Comparison of ENCODE assay signal across 11 cellular contexts in genomic region chr6:37491161-37491829, GRCh38. TPM values are rescaled to one million over a fixed set of nuclear protein-coding genes. Genes with fewer than 3 reads are reported as not detected.
DNase-seq lines count a peak whose midpoint lies in the region; ATAC-seq and TF ChIP-seq lines count a peak whose summit lies in the region.
"Had no signal": no experiment of that assay in that cellular context is flagged by ENCODE, and none has a peak within 500 bp of the region (broad histone marks: within the 10 kb centered on the region; RNA-seq: fewer than 3 reads in every experiment).

No MANE protein-coding gene starts in this region.

- TF ChIP-seq CTCF in BE2C (IDR thresholded peaks at IDR 0.05; ENCODE audit: low read depth, low read length): no peak
- TF ChIP-seq CTCF in right lobe of liver (IDR thresholded peaks at IDR 0.05): no peak
- TF ChIP-seq CTCF in mammary epithelial cell (conservative IDR thresholded peaks at IDR 0.05 in 1 of 2, IDR thresholded peaks at IDR 0.05 in 1 of 2; ENCODE audit: extremely low read depth in 1 of 2, insufficient read depth in 1 of 2, low read depth in 1 of 2, low read length in 2 of 2): no peak

- DNase-seq in BE2C (peak; percentile 69), DMS79 treated with DMSO at 0.1 percent for 48 hours (lab: John Stamatoyannopoulos, UW) (peak; percentile 55), right lobe of liver (peak in 1 of 3 donors; percentile 69), GM19238 (ENCODE audit: insufficient read length, low spot score) (no peak), GM03348 (ENCODE audit: low spot score) (no peak), mammary epithelial cell (no peak)
- DNase-seq in activated T-cell treated with anti-CD3 and anti-CD28 coated beads, Interleukin-2, amount 50 U/mL, for 4 hours: no peak
- DNase-seq: foreskin melanocyte, NCI-H2107, testis had no signal

- no TSS peak for BruUV-seq in mammary epithelial cell (replicated peaks; lab: Mats Ljungman, UMichigan)

- no peaks in the 10 kb centered on the region for H3K9me3 Mint-ChIP-seq in activated T-cell treated with anti-CD3 and anti-CD28 coated beads, Interleukin-2, amount 50 U/mL, for 4 hours

- in situ Hi-C loops in mammary epithelial cell (cut with MboI; ENCODE audit: low sequenced_read_pairs in 2 of 2): no loop called here

- no peak overlapping the region for H2AFZ ChIP-seq in mammary epithelial cell (ENCODE audit: low read depth, low read length)

- H3K4me1 Mint-ChIP-seq in activated T-cell treated with anti-CD3 and anti-CD28 coated beads, Interleukin-2, amount 50 U/mL, for 4 hours (ENCODE audit: low read depth): peaks cover 76% of the 10 kb centered on the region

- no peak overlapping the region for H3K27ac ChIP-seq in right lobe of liver
- no peak overlapping the region for H3K27ac ChIP-seq in mammary epithelial cell (ENCODE audit: insufficient read depth, low read depth, low read length)
- H3K27ac ChIP-seq: testis had no signal

- H3K9me3 ChIP-seq in BE2C (no peaks in the 10 kb centered on the region), right lobe of liver (no peaks in the 10 kb centered on the region), mammary epithelial cell (replicated peaks; ENCODE audit: insufficient read depth, low read length) (no peaks in the 10 kb centered on the region)
- H3K9me3 ChIP-seq: testis had no signal

- intact Hi-C loops in right lobe of liver (cut with DNase I) (no loop called here), mammary epithelial cell (cut with micrococcal nuclease) (no loop called here)

- H3K4me2 ChIP-seq in mammary epithelial cell (ENCODE audit: insufficient read depth, low read depth, low read length): no peak overlapping the region

- H3K27me3 ChIP-seq in BE2C: no peaks in the 10 kb centered on the region
- no peaks in the 10 kb centered on the region for H3K27me3 ChIP-seq in right lobe of liver
- H3K27me3 ChIP-seq in mammary epithelial cell (ENCODE audit: insufficient read depth, low read length): no peaks in the 10 kb centered on the region
- H3K27me3 ChIP-seq: testis had no signal

- H3K4me3 ChIP-seq in BE2C (ENCODE audit: low read depth, low read length): no peak overlapping the region
- H3K4me3 ChIP-seq in right lobe of liver: no peak overlapping the region
- H3K4me3 ChIP-seq in mammary epithelial cell (replicated peaks in 1 of 3; ENCODE audit: insufficient read depth in 1 of 3, low read depth in 2 of 3, low read length in 3 of 3): no peak overlapping the region
- H3K4me3 ChIP-seq: testis had no signal

- H3K36me3 ChIP-seq in BE2C (no peaks in the 10 kb centered on the region), right lobe of liver (no peaks in the 10 kb centered on the region), mammary epithelial cell (ENCODE audit: insufficient read depth, low read length) (no peaks in the 10 kb centered on the region)

- H3K79me2 ChIP-seq in mammary epithelial cell (ENCODE audit: insufficient read depth, low read length): no peaks in the 10 kb centered on the region

- H3K27me3 Mint-ChIP-seq in activated T-cell treated with anti-CD3 and anti-CD28 coated beads, Interleukin-2, amount 50 U/mL, for 4 hours (ENCODE audit: low read depth): no peaks in the 10 kb centered on the region

- H3K4me3 Mint-ChIP-seq in activated T-cell treated with anti-CD3 and anti-CD28 coated beads, Interleukin-2, amount 50 U/mL, for 4 hours: no peak overlapping the region

- H3K4me1 ChIP-seq in BE2C (peaks cover 41% of the 10 kb centered on the region), right lobe of liver (peaks cover 0 to 9% (median 0%) of the 10 kb centered on the region in 4 donors), mammary epithelial cell (ENCODE audit: insufficient read depth, low read length) (peaks cover 3% of the 10 kb centered on the region)

- H4K20me1 ChIP-seq in mammary epithelial cell (ENCODE audit: insufficient read depth, low read length): no peaks in the 10 kb centered on the region

- dilution Hi-C loops in mammary epithelial cell (cut with HindIII; ENCODE audit: low sequenced_read_pairs): loop anchor here (5.0 kb wide), 1 partner anchor 71 kb away; no protein-coding TSS in a partner anchor

- no peak overlapping the region for H3K9ac ChIP-seq in mammary epithelial cell (ENCODE audit: insufficient read depth, low read length)

- TF ChIP-seq POLR2A in right lobe of liver (IDR thresholded peaks at IDR 0.05): no peak

- WGBS in right lobe of liver (ENCODE audit: insufficient coverage, low coverage, low lambda C conversion rate, missing lambda C conversion rate): 33% methylated on average over 1 of the region's 12 CpGs
- WGBS in mammary epithelial cell (ENCODE audit: low coverage, missing lambda C conversion rate): 58% methylated on average over 10 of the region's 12 CpGs

- CTCF ChIA-PET in mammary epithelial cell (lab: Charles Lee; ENCODE audit: low non-redundant PET): interaction anchor here (0.5 kb wide), 1 partner anchor 166 kb away, joined by 16 read pairs; no protein-coding TSS in a partner anchor

- H3K36me3 Mint-ChIP-seq in activated T-cell treated with anti-CD3 and anti-CD28 coated beads, Interleukin-2, amount 50 U/mL, for 4 hours (ENCODE audit: insufficient read depth): peaks cover 4% of the 10 kb centered on the region

- peak; percentile 26 to 41 for ATAC-seq in activated T-cell treated with anti-CD3 and anti-CD28 coated beads, Interleukin-2, amount 50 U/mL, for 4 hours
- peak; percentile 41 to 74 (median 58) for ATAC-seq in right lobe of liver
- no peak for ATAC-seq in GM19467 (IDR thresholded peaks at IDR 0.05; ENCODE audit: unreplicated experiment)

RNA-seq across cellular contexts. Expression of gene CCDC167, which starts 8.4 kb away (rescaled TPM):
- polyA plus RNA-seq in BE2C (2012; ENCODE audit: insufficient read depth, insufficient read length, low read depth): 60.2 TPM
- 10 to 100 TPM; 49.3 to 52.2 (median 52.2) TPM for total RNA-seq in activated T-cell treated with anti-CD3 and anti-CD28 coated beads, Interleukin-2, amount 50 U/mL, for 4 hours
- total RNA-seq in right lobe of liver (100 to 1,000 TPM in 1 of 6 experiments, 10 to 100 TPM in 5; 16.5 to 103 (median 26.9) TPM), mammary epithelial cell (10 to 100 TPM; 13.2 to 13.3 TPM)
- polyA plus RNA-seq in mammary epithelial cell: 44.3 TPM
- polyA minus RNA-seq in mammary epithelial cell: 14.6 TPM

RNA-seq across cellular contexts. Expression of gene CMTR1, which starts 58.3 kb away (rescaled TPM):
- 39.5 TPM for polyA plus RNA-seq in BE2C (2012; ENCODE audit: insufficient read depth, insufficient read length, low read depth)
- total RNA-seq in activated T-cell treated with anti-CD3 and anti-CD28 coated beads, Interleukin-2, amount 50 U/mL, for 4 hours: 10 to 100 TPM; 38.1 to 44.6 (median 41.0) TPM
- total RNA-seq in right lobe of liver (10 to 100 TPM; 15.6 to 22.3 (median 16.5) TPM), mammary epithelial cell (10 to 100 TPM; 23.2 to 31.8 TPM)
- polyA plus RNA-seq in mammary epithelial cell: 14.3 TPM
- 29.9 TPM for polyA minus RNA-seq in mammary epithelial cell

Comparison
In these comparisons a context has a peak if more than half of its experiments do, and no peak if none do; other contexts are left out.
1. DNase-seq: peak in BE2C (single experiment) and DMS79 treated with DMSO at 0.1 percent for 48 hours (single experiment); none in activated T-cell treated with anti-CD3 and anti-CD28 coated beads, Interleukin-2, amount 50 U/mL, for 4 hours (single experiment), GM19238 (single experiment), GM03348 (single experiment) and mammary epithelial cell (single experiment).